1 cellular context compared by ENCODE assay signal in the genomic region with DNA sequence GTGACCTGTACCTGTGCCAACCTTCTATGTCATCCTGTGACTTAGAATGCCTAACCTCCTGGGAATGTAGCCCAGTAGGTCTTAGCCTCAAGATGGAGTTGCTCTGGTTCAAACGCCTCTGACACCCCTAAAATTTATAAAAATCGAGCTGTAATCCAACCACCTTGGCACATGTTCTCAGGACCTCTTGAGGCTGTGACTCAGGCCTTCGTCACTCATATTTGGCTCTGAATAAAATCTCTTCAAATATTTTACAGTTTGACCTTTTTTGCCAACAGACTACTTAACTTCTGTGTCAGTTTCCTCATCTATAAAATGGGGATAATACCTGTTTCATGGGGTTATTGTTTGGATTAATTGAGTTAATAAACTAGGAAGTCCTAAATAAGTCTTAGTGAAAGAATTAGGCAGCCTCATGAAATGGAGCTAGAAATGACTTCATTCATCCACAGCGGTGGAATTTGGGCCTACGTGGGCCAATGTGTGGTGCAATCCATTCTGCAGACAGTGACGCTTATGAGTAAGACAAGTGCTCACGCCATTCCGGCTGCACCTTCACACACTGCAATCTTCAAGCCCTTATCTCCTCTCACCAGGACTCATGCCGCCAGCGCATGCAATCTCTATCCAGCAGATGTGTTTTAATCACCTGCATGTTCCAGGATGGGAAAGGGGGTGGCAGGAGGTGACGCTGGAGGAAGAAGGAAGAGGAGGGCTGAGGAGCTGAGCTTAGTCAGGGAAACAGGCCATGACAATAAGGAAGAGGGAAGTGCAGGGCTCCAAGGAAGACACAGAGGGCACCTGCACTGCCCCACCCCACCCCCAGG.
A peak's percentile ranks its signal among the peaks of the same experiment; 100 is the strongest.
TF ChIP-seq lines count a peak whose summit lies in the region.

No MANE protein-coding gene starts in this region.

TF ChIP-seq in K562, 482 proteins besides CTCF, POLR2A, EP300 and RAD21 (continued from another document and continues in another):
- TF ChIP-seq, protein P1, sequence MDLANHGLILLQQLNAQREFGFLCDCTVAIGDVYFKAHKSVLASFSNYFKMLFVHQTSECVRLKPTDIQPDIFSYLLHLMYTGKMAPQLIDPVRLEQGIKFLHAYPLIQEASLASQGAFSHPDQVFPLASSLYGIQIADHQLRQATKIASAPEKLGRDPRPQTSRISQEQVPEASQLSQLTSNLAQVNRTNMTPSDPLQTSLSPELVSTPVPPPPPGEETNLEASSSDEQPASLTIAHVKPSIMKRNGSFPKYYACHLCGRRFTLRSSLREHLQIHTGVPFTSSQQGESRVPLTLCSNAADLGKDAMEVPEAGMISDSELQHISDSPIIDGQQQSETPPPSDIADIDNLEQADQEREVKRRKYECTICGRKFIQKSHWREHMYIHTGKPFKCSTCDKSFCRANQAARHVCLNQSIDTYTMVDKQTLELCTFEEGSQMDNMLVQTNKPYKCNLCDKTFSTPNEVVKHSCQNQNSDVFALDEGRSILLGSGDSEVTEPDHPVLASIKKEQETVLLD (IDR thresholded peaks at IDR 0.05): peak; percentile 80; the same call in 1 of the 2 replicates
- TF ChIP-seq HMG20B (CRISPR knock-in tag; IDR thresholded peaks at IDR 0.05) (no peak), MTA1 (IDR thresholded peaks at IDR 0.05; ENCODE audit: borderline replicate concordance) (peak; percentile 91), ZNF41 (CRISPR knock-in tag; conservative IDR thresholded peaks at IDR 0.05) (peak; percentile 87), C11orf30 (IDR thresholded peaks at IDR 0.05; ENCODE audit: low read depth) (no peak; the same call in 1 of the 2 replicates), PHF21A (IDR thresholded peaks at IDR 0.05; ENCODE audit: borderline replicate concordance, low read depth) (peak; percentile 51; the same call in 1 of the 2 replicates), ZNF644 (tag; IDR thresholded peaks at IDR 0.05; ENCODE audit: low read depth) (peak; percentile 92), KHSRP (IDR thresholded peaks at IDR 0.05) (peak; percentile 90), DIDO1 (tag; IDR thresholded peaks at IDR 0.05; ENCODE audit: low read depth) (peak; percentile 89), GTF2A2 (tag; IDR thresholded peaks at IDR 0.05) (peak; percentile 90), HDAC3 (IDR thresholded peaks at IDR 0.05; ENCODE audit: borderline replicate concordance, partially characterized antibody) (peak; percentile 95), TBL1XR1 (IDR thresholded peaks at IDR 0.05; ENCODE audit: low read length in 2 of 2) (peak; percentile 85 to 98), TEAD2 (tag; IDR thresholded peaks at IDR 0.05) (peak; percentile 92), MTF1 (CRISPR knock-in tag; IDR thresholded peaks at IDR 0.05; ENCODE audit: borderline replicate concordance) (peak; percentile 92), LEF1 (IDR thresholded peaks at IDR 0.05) (peak; percentile 97), ZNF695 (CRISPR knock-in tag; IDR thresholded peaks at IDR 0.05) (0 out of 2 replicates have a peak, but pooled peaks have one; percentile 50)
- TF ChIP-seq, protein P2, sequence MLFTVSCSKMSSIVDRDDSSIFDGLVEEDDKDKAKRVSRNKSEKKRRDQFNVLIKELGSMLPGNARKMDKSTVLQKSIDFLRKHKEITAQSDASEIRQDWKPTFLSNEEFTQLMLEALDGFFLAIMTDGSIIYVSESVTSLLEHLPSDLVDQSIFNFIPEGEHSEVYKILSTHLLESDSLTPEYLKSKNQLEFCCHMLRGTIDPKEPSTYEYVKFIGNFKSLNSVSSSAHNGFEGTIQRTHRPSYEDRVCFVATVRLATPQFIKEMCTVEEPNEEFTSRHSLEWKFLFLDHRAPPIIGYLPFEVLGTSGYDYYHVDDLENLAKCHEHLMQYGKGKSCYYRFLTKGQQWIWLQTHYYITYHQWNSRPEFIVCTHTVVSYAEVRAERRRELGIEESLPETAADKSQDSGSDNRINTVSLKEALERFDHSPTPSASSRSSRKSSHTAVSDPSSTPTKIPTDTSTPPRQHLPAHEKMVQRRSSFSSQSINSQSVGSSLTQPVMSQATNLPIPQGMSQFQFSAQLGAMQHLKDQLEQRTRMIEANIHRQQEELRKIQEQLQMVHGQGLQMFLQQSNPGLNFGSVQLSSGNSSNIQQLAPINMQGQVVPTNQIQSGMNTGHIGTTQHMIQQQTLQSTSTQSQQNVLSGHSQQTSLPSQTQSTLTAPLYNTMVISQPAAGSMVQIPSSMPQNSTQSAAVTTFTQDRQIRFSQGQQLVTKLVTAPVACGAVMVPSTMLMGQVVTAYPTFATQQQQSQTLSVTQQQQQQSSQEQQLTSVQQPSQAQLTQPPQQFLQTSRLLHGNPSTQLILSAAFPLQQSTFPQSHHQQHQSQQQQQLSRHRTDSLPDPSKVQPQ (CRISPR knock-in tag; IDR thresholded peaks at IDR 0.05; ENCODE audit: borderline replicate concordance): 0 out of 2 replicates have a peak, but pooled peaks have one; percentile 47
- TF ChIP-seq, protein P3, sequence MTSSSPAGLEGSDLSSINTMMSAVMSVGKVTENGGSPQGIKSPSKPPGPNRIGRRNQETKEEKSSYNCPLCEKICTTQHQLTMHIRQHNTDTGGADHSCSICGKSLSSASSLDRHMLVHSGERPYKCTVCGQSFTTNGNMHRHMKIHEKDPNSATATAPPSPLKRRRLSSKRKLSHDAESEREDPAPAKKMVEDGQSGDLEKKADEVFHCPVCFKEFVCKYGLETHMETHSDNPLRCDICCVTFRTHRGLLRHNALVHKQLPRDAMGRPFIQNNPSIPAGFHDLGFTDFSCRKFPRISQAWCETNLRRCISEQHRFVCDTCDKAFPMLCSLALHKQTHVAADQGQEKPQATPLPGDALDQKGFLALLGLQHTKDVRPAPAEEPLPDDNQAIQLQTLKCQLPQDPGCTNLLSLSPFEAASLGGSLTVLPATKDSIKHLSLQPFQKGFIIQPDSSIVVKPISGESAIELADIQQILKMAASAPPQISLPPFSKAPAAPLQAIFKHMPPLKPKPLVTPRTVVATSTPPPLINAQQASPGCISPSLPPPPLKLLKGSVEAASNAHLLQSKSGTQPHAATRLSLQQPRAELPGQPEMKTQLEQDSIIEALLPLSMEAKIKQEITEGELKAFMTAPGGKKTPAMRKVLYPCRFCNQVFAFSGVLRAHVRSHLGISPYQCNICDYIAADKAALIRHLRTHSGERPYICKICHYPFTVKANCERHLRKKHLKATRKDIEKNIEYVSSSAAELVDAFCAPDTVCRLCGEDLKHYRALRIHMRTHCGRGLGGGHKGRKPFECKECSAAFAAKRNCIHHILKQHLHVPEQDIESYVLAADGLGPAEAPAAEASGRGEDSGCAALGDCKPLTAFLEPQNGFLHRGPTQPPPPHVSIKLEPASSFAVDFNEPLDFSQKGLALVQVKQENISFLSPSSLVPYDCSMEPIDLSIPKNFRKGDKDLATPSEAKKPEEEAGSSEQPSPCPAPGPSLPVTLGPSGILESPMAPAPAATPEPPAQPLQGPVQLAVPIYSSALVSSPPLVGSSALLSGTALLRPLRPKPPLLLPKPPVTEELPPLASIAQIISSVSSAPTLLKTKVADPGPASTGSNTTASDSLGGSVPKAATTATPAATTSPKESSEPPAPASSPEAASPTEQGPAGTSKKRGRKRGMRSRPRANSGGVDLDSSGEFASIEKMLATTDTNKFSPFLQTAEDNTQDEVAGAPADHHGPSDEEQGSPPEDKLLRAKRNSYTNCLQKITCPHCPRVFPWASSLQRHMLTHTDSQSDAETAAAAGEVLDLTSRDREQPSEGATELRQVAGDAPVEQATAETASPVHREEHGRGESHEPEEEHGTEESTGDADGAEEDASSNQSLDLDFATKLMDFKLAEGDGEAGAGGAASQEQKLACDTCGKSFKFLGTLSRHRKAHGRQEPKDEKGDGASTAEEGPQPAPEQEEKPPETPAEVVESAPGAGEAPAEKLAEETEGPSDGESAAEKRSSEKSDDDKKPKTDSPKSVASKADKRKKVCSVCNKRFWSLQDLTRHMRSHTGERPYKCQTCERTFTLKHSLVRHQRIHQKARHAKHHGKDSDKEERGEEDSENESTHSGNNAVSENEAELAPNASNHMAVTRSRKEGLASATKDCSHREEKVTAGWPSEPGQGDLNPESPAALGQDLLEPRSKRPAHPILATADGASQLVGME (CRISPR knock-in tag; IDR thresholded peaks at IDR 0.05): peak; percentile 93
- TF ChIP-seq, protein P4, sequence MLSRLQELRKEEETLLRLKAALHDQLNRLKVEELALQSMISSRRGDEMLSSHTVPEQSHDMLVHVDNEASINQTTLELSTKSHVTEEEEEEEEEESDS (CRISPR knock-in tag; IDR thresholded peaks at IDR 0.05): peak; percentile 35; the same call in 1 of the 2 replicates
- TF ChIP-seq, protein P5, sequence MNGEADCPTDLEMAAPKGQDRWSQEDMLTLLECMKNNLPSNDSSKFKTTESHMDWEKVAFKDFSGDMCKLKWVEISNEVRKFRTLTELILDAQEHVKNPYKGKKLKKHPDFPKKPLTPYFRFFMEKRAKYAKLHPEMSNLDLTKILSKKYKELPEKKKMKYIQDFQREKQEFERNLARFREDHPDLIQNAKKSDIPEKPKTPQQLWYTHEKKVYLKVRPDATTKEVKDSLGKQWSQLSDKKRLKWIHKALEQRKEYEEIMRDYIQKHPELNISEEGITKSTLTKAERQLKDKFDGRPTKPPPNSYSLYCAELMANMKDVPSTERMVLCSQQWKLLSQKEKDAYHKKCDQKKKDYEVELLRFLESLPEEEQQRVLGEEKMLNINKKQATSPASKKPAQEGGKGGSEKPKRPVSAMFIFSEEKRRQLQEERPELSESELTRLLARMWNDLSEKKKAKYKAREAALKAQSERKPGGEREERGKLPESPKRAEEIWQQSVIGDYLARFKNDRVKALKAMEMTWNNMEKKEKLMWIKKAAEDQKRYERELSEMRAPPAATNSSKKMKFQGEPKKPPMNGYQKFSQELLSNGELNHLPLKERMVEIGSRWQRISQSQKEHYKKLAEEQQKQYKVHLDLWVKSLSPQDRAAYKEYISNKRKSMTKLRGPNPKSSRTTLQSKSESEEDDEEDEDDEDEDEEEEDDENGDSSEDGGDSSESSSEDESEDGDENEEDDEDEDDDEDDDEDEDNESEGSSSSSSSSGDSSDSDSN (IDR thresholded peaks at IDR 0.05; ENCODE audit: borderline replicate concordance in 1 of 2, low read depth in 2 of 2, low read length in 2 of 2): no peak
- TF ChIP-seq, protein P6, sequence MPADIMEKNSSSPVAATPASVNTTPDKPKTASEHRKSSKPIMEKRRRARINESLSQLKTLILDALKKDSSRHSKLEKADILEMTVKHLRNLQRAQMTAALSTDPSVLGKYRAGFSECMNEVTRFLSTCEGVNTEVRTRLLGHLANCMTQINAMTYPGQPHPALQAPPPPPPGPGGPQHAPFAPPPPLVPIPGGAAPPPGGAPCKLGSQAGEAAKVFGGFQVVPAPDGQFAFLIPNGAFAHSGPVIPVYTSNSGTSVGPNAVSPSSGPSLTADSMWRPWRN (IDR thresholded peaks at IDR 0.05; ENCODE audit: low read depth): peak; percentile 93
- TF ChIP-seq, protein P7, sequence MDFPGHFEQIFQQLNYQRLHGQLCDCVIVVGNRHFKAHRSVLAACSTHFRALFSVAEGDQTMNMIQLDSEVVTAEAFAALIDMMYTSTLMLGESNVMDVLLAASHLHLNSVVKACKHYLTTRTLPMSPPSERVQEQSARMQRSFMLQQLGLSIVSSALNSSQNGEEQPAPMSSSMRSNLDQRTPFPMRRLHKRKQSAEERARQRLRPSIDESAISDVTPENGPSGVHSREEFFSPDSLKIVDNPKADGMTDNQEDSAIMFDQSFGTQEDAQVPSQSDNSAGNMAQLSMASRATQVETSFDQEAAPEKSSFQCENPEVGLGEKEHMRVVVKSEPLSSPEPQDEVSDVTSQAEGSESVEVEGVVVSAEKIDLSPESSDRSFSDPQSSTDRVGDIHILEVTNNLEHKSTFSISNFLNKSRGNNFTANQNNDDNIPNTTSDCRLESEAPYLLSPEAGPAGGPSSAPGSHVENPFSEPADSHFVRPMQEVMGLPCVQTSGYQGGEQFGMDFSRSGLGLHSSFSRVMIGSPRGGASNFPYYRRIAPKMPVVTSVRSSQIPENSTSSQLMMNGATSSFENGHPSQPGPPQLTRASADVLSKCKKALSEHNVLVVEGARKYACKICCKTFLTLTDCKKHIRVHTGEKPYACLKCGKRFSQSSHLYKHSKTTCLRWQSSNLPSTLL (IDR thresholded peaks at IDR 0.05): no peak
- TF ChIP-seq, protein P8, sequence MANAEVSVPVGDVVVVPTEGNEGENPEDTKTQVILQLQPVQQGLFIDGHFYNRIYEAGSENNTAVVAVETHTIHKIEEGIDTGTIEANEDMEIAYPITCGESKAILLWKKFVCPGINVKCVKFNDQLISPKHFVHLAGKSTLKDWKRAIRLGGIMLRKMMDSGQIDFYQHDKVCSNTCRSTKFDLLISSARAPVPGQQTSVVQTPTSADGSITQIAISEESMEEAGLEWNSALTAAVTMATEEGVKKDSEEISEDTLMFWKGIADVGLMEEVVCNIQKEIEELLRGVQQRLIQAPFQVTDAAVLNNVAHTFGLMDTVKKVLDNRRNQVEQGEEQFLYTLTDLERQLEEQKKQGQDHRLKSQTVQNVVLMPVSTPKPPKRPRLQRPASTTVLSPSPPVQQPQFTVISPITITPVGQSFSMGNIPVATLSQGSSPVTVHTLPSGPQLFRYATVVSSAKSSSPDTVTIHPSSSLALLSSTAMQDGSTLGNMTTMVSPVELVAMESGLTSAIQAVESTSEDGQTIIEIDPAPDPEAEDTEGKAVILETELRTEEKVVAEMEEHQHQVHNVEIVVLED (CRISPR knock-in tag; IDR thresholded peaks at IDR 0.05): peak; percentile 56
- TF ChIP-seq, protein P9, sequence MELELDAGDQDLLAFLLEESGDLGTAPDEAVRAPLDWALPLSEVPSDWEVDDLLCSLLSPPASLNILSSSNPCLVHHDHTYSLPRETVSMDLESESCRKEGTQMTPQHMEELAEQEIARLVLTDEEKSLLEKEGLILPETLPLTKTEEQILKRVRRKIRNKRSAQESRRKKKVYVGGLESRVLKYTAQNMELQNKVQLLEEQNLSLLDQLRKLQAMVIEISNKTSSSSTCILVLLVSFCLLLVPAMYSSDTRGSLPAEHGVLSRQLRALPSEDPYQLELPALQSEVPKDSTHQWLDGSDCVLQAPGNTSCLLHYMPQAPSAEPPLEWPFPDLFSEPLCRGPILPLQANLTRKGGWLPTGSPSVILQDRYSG (tag; conservative IDR thresholded peaks at IDR 0.05; ENCODE audit: low read depth): peak; percentile 98
- TF ChIP-seq, protein P10, sequence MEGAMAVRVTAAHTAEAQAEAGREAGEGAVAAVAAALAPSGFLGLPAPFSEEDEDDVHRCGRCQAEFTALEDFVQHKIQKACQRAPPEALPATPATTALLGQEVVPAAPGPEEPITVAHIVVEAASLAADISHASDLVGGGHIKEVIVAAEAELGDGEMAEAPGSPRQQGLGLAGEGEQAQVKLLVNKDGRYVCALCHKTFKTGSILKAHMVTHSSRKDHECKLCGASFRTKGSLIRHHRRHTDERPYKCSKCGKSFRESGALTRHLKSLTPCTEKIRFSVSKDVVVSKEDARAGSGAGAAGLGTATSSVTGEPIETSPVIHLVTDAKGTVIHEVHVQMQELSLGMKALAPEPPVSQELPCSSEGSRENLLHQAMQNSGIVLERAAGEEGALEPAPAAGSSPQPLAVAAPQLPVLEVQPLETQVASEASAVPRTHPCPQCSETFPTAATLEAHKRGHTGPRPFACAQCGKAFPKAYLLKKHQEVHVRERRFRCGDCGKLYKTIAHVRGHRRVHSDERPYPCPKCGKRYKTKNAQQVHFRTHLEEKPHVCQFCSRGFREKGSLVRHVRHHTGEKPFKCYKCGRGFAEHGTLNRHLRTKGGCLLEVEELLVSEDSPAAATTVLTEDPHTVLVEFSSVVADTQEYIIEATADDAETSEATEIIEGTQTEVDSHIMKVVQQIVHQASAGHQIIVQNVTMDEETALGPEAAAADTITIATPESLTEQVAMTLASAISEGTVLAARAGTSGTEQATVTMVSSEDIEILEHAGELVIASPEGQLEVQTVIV (CRISPR knock-in tag; IDR thresholded peaks at IDR 0.05; ENCODE audit: borderline replicate concordance): 0 out of 2 replicates have a peak, but pooled peaks have one; percentile 15
